In genomic region chr4:120995611-120996010, GRCh38 we compare ENCODE assay signal across 17 cellular contexts.
DNase-seq lines count a peak whose midpoint lies in the region; ATAC-seq, FAIRE-seq and TF ChIP-seq lines count a peak whose summit lies in the region.
"Had no signal": no experiment of that assay in that cellular context is flagged by ENCODE, and none has a peak within 500 bp of the region (broad histone marks: within the 10 kb centered on the region; RNA-seq: fewer than 3 reads in every experiment).

No MANE protein-coding gene starts in this region.

- no peak for FAIRE-seq in bronchial epithelial cell (lab: Jason Lieb, UNC)
- FAIRE-seq: A549, D721Med had no signal

- TF ChIP-seq CTCF in bronchial epithelial cell (IDR thresholded peaks at IDR 0.05; ENCODE audit: insufficient read depth, low read length, severe bottlenecking) (no peak), foreskin fibroblast (IDR thresholded peaks at IDR 0.05; ENCODE audit: low read depth, low read length) (no peak)

- ATAC-seq in GM21529 (IDR thresholded peaks at IDR 0.05; ENCODE audit: unreplicated experiment), result no peak
- ATAC-seq: A549; CD8-positive, alpha-beta T cell had no signal

- no peak overlapping the region for H3K4me3 ChIP-seq in bronchial epithelial cell (ENCODE audit: low read depth, low read length)
- no peak overlapping the region for H3K4me3 ChIP-seq in foreskin fibroblast (ENCODE audit: low read depth in 1 of 2, low read length in 2 of 2)
- H3K4me3 ChIP-seq: A549 had no signal

- no peaks in the 10 kb centered on the region for H3K27me3 ChIP-seq in bronchial epithelial cell (ENCODE audit: control insufficient read depth, insufficient read depth, low read length)

- peak; percentile 49 for DNase-seq in HS-5 (ENCODE audit: low read depth)
- DNase-seq in bronchial epithelial cell (ENCODE audit: low read depth), result peak; percentile 3
- DNase-seq in foreskin fibroblast, result peak; percentile 8 to 52
- DNase-seq in NCI-H2171 treated with DMSO at 0.1 percent for 48 hours (lab: John Stamatoyannopoulos, UW), result no peak
- no peak for DNase-seq in DMS153 treated with DMSO at 0.1 percent for 48 hours (lab: John Stamatoyannopoulos, UW; ENCODE audit: unreplicated experiment)
- DNase-seq in germinal center (ENCODE audit: low spot score), result no peak
- DNase-seq: CD8-positive, alpha-beta T cell; COR-L47; DMS153; DND-41; GF-D8; GOT3; HCEC 1CT; HFFc6 had no signal

- no peaks in the 10 kb centered on the region for H3K36me3 ChIP-seq in bronchial epithelial cell (ENCODE audit: control insufficient read depth, insufficient read depth, low read length)

Comparison
In these comparisons a context has a peak if more than half of its experiments do, and no peak if none do; other contexts are left out.
1. DNase-seq: peak in HS-5 (single experiment), bronchial epithelial cell (single experiment) and foreskin fibroblast (2 of 2); none in NCI-H2171 treated with DMSO at 0.1 percent for 48 hours (single experiment), DMS153 treated with DMSO at 0.1 percent for 48 hours (single experiment) and germinal center (single experiment).